In genomic region chr14:36827861-36828260, GRCh38 we compare ENCODE assay signal across 19 cellular contexts.
"Had no signal": no experiment of that assay in that cellular context is flagged by ENCODE, and none has a peak within 500 bp of the region (broad histone marks: within the 10 kb centered on the region; RNA-seq: fewer than 3 reads in every experiment).

No MANE protein-coding gene starts in this region.

- DNase-seq: effector memory CD4-positive, alpha-beta T cell; foreskin melanocyte; head of caudate nucleus; hippocampal formation; naive thymus-derived CD4-positive, alpha-beta T cell; nephron progenitor cell; retina; right lobe of liver; stimulated activated CD4-positive, alpha-beta T cell treated with anti-CD3 and anti-CD28 coated beads, Interleukin-4, amount 100 ng/mL, for 1 hour; stimulated activated CD8-positive, alpha-beta memory T cell treated with anti-CD3 and anti-CD28 coated beads, Interleukin-4, amount 100 ng/mL, for 48 hours; stimulated activated naive CD8-positive, alpha-beta T cell treated with anti-CD3 and anti-CD28 coated beads, Interleukin-15, Interleukin-2, amounts not matched to agents 100 U/mL and 50 U/mL, for 24 hours; thyroid gland; upper lobe of left lung; uterus had no signal

- ATAC-seq: naive thymus-derived CD4-positive, alpha-beta T cell; right lobe of liver; stimulated activated effector memory CD8-positive, alpha-beta T cell treated with anti-CD3 and anti-CD28 coated beads, Interleukin-12 subunit alpha, Interleukin-12 subunit beta, amount 100 ng/mL, for 72 hours; stimulated activated naive CD8-positive, alpha-beta T cell treated with anti-CD3 and anti-CD28 coated beads, Interleukin-15, Interleukin-2, amounts not matched to agents 100 U/mL and 50 U/mL, for 24 hours had no signal

- FAIRE-seq: endometrium had no signal

- H3K4me3 ChIP-seq: esophagus muscularis mucosa, prostate gland, right lobe of liver, suprapubic skin, thyroid gland, upper lobe of left lung, uterus had no signal

- H3K36me3 ChIP-seq: esophagus muscularis mucosa, prostate gland, right lobe of liver, suprapubic skin, thyroid gland, upper lobe of left lung, uterus had no signal

- H3K27me3 ChIP-seq: esophagus muscularis mucosa, right lobe of liver, thyroid gland, upper lobe of left lung, uterus had no signal
